Comparison of ENCODE assay signal across 28 cellular contexts in the genomic region with DNA sequence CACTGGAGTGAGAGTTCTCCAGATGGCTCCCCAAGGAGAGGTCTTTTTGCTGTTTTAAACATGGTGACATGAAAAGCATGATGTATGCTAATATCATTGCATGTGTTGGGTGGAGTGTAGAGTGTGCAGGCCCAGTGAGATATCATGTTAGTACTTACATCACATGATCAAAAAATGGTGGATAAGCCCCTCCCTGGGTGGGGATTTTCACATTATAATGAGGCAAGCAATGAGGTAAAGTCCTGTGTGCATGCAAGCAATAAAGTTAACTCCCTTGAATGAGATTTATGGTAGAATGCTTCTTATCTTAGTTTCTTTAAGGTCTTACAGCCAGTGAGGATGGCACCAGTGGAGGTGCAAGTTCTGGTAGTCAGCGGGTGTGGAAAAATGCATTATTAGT. TPM values are rescaled to one million over a fixed set of nuclear protein-coding genes. Genes with fewer than 3 reads are reported as not detected.
A peak's percentile ranks its signal among the peaks of the same experiment; 100 is the strongest.
DNase-seq lines count a peak whose midpoint lies in the region; ATAC-seq, FAIRE-seq and TF ChIP-seq lines count a peak whose summit lies in the region.
"Had no signal": no experiment of that assay in that cellular context is flagged by ENCODE, and none has a peak within 500 bp of the region (broad histone marks: within the 10 kb centered on the region; RNA-seq: fewer than 3 reads in every experiment).

No MANE protein-coding gene starts in this region.

- H3K79me2 ChIP-seq in K562 (ENCODE audit: control insufficient read depth, insufficient read depth, low read length) = no peaks in the 10 kb centered on the region

- H3K4me1 ChIP-seq in K562 (replicated peaks in 1 of 2; ENCODE audit: control insufficient read depth in 2 of 2, insufficient read depth in 2 of 2, low read length in 2 of 2) (no peaks in the 10 kb centered on the region), mucosa of descending colon (ENCODE audit: low read depth) (no peaks in the 10 kb centered on the region)
- H3K4me1 ChIP-seq: BE2C had no signal

- no peak for TF ChIP-seq RAD21 in K562 (CRISPR knock-in tag; conservative IDR thresholded peaks at IDR 0.05 in 1 of 2, IDR thresholded peaks at IDR 0.05 in 1 of 2)

- H3K9me1 ChIP-seq in K562 (ENCODE audit: control insufficient read depth, insufficient read depth, low read length) = no peaks in the 10 kb centered on the region

- CTCF ChIA-PET in K562 (lab: Yijun Ruan, JAX; ENCODE audit: low intra/inter-chr PET ratio) = no interaction called here

- peak overlapping the region; percentile 92 for H3K27ac ChIP-seq in 22Rv1
- H3K27ac ChIP-seq in K562 (ENCODE audit: extremely low read depth, low read depth, low read length) = no peak overlapping the region
- H3K27ac ChIP-seq: BLaER1 had no signal

- TF ChIP-seq CTCF in 22Rv1 (IDR thresholded peaks at IDR 0.05) (no peak), K562 (IDR thresholded peaks at IDR 0.05 in 2 of 3, conservative IDR thresholded peaks at IDR 0.05 in 1 of 3; ENCODE audit: insufficient read depth in 2 of 3, low read depth in 1 of 3, low read length in 3 of 3) (no peak), mucosa of descending colon (IDR thresholded peaks at IDR 0.05) (no peak), foreskin fibroblast (IDR thresholded peaks at IDR 0.05; ENCODE audit: low read depth, low read length) (no peak)

- TF ChIP-seq EP300 in K562 (IDR thresholded peaks at IDR 0.05; ENCODE audit: low read length) = no peak

- DNase-seq in K562 (ENCODE audit: extremely low read depth in 1 of 4, low spot score in 3 of 4) (no peak), mucosa of descending colon (peak in 1 of 3 donors; percentile 17), COLO668 (lab: John Stamatoyannopoulos, UW; ENCODE audit: unreplicated experiment) (no peak), T-helper 9 cell (no peak), foreskin fibroblast (no peak)
- DNase-seq: 8988T; ACHN; BE2C; C1 segment of cervical spinal cord; CD4-positive, alpha-beta T cell; CD8-positive, alpha-beta T cell; COR-L47; DMS 273 treated with DMSO at 0.1 percent for 48 hours; DMS153; DMS53; DMS79; DND-41; EL; GDM1 had no signal

- H3K4me3 ChIP-seq in K562 = no peak overlapping the region
- no peak overlapping the region for H3K4me3 ChIP-seq in mucosa of descending colon
- H3K4me3 ChIP-seq in foreskin fibroblast (ENCODE audit: low read depth in 1 of 2, low read length in 2 of 2) = no peak overlapping the region
- H3K4me3 ChIP-seq: BLaER1 had no signal

- no peak overlapping the region for H2AFZ ChIP-seq in K562 (ENCODE audit: low read depth, low read length)

- ATAC-seq in K562 (no peak), mucosa of descending colon (peak; percentile 53)
- ATAC-seq: CD8-positive, alpha-beta T cell had no signal

- POLR2A ChIA-PET in K562 (lab: Yijun Ruan, JAX) = no interaction called here

- FAIRE-seq in K562 (lab: Jason Lieb, UNC) = no peak
- FAIRE-seq: A204.1, GM12891, GM19239 had no signal

- H3K36me3 ChIP-seq in K562 (ENCODE audit: control insufficient read depth, insufficient read depth, low read length) (no peaks in the 10 kb centered on the region), mucosa of descending colon (ENCODE audit: low read depth) (no peaks in the 10 kb centered on the region)
- H3K36me3 ChIP-seq: BE2C had no signal

- H4K20me1 ChIP-seq in K562 (replicated peaks; ENCODE audit: control insufficient read depth, insufficient read depth, low read length) = no peaks in the 10 kb centered on the region
- H4K20me1 ChIP-seq: BLaER1 had no signal

- no peak overlapping the region for H3K9ac ChIP-seq in K562 (ENCODE audit: insufficient read depth in 1 of 2, low read depth in 2 of 2, low read length in 2 of 2)
- H3K9ac ChIP-seq: BLaER1 had no signal

- H3K9me3 ChIP-seq in K562 (replicated peaks; ENCODE audit: control insufficient read depth, insufficient read depth, low read depth, low read length) (no peaks in the 10 kb centered on the region), mucosa of descending colon (peaks cover 21% of the 10 kb centered on the region)
- H3K9me3 ChIP-seq: BE2C had no signal

- in situ Hi-C loops in K562 (cut with MboI) = no loop called here

- H3K4me2 ChIP-seq in K562 (ENCODE audit: insufficient read depth, low read length) = no peak overlapping the region
- H3K4me2 ChIP-seq: BLaER1 had no signal

- no peak for TF ChIP-seq POLR2A in K562 (conservative IDR thresholded peaks at IDR 0.05)

- intact Hi-C loops in K562 (cut with micrococcal nuclease) (no loop called here), mucosa of descending colon (cut with DNase I, micrococcal nuclease) (no loop called here)

- WGBS in K562 (ENCODE audit: insufficient coverage, low coverage, missing lambda C conversion rate) = 0% methylated on average over 1 of the region's 1 CpG

- H3K27me3 ChIP-seq in K562 (ENCODE audit: control insufficient read depth in 2 of 2, insufficient read depth in 2 of 2, low read length in 2 of 2) = no peaks in the 10 kb centered on the region
- H3K27me3 ChIP-seq: BE2C, BLaER1 had no signal

- no TSS peak for BruUV-seq in K562 (replicated peaks; lab: Mats Ljungman, UMichigan)

RNA-seq across cellular contexts. Expression of a gene that starts 8.5 kb away (rescaled TPM):
- not detected in 2 replicates for total RNA-seq in K562 (2011; cell fraction: chromatin; rRNA removed; ENCODE audit: low replicate concordance)
- not detected in 2 replicates for total RNA-seq in K562 (2011; cell fraction: nucleolus; rRNA removed)
- not detected in 2 replicates for total RNA-seq in K562 (2011; cell fraction: nucleoplasm; rRNA removed)
- not detected in 2 replicates for total RNA-seq in K562 (2014; rRNA removed)
- total RNA-seq in K562 (2014; rRNA removed; fragmentation: Illumina TruSeq; extraction: Trizol) = not detected in 2 replicates
- 0.26 and 0.33 TPM in 2 replicates for total RNA-seq in K562 (2015; rRNA removed; fragmentation: Illumina TruSeq; extraction: Trizol)
- total RNA-seq in K562 (2021) = 0.13 TPM in 1 of 2 replicates, not detected in the other
- polyA plus RNA-seq in K562 (2011; rRNA removed) = not detected in 2 replicates
- polyA plus RNA-seq in K562 (2011; cell fraction: cytosol; rRNA removed) = not detected in 2 replicates
- polyA plus RNA-seq in K562 (2011; cell fraction: nucleus; rRNA removed) = not detected in 2 replicates
- 0.03 and 0.07 TPM in 2 replicates for polyA plus RNA-seq in K562 (2012)
- 0.04 TPM in 1 of 2 replicates, not detected in the other for polyA plus RNA-seq in K562 (2014; fragmentation: Illumina TruSeq; extraction: Trizol)
- polyA plus RNA-seq in K562 (2014; fragmentation: Nextera tagmentation; extraction: Ambion mirVana) = under 1 TPM in 1 of 2 experiments, not detected in 1; 0.01 TPM
- polyA plus RNA-seq in K562 (2014; rRNA removed) = 0.07 TPM in 1 of 2 replicates, not detected in the other
- not detected in 2 replicates for polyA minus RNA-seq in K562 (2011; rRNA and poly(A)+ RNA removed)
- not detected in 2 replicates for polyA minus RNA-seq in K562 (2011; cell fraction: cytosol; rRNA and poly(A)+ RNA removed)
- polyA minus RNA-seq in K562 (2011; cell fraction: nucleus; rRNA and poly(A)+ RNA removed) = 0.13 TPM in 1 of 2 replicates, not detected in the other
- total RNA-seq in mucosa of descending colon = 1 to 10 TPM; 1.8 to 7.8 (median 2.5) TPM
- total RNA-seq: G401 had no signal

RNA-seq across cellular contexts. Expression of a gene that starts 27.1 kb away (rescaled TPM):
- 22.9 and 44.4 TPM in 2 replicates for total RNA-seq in K562 (2011; cell fraction: chromatin; rRNA removed; ENCODE audit: low replicate concordance)
- total RNA-seq in K562 (2011; cell fraction: nucleolus; rRNA removed) = 13.0 TPM in 2 replicates
- total RNA-seq in K562 (2011; cell fraction: nucleoplasm; rRNA removed) = 17.7 and 22.8 TPM in 2 replicates
- total RNA-seq in K562 (2014; rRNA removed) (18.0 and 20.1 TPM in 2 replicates), K562 (2014; rRNA removed; fragmentation: Illumina TruSeq; extraction: Trizol) (27.6 and 28.4 TPM in 2 replicates), K562 (2015; rRNA removed; fragmentation: Illumina TruSeq; extraction: Trizol) (29.9 and 30.6 TPM in 2 replicates), K562 (2021) (19.0 and 19.5 TPM in 2 replicates), mucosa of descending colon (10 to 100 TPM; 33.6 to 36.0 (median 35.6) TPM)
- polyA plus RNA-seq in K562 (2011; rRNA removed) (2.3 and 16.1 TPM in 2 replicates), K562 (2014; fragmentation: Illumina TruSeq; extraction: Trizol) (17.7 and 22.3 TPM in 2 replicates), K562 (2014; fragmentation: Nextera tagmentation; extraction: Ambion mirVana) (10 to 100 TPM; 14.8 to 16.5 TPM), K562 (2014; rRNA removed) (21.8 and 24.7 TPM in 2 replicates)
- 0.77 and 2.9 TPM in 2 replicates for polyA plus RNA-seq in K562 (2011; cell fraction: cytosol; rRNA removed)
- polyA plus RNA-seq in K562 (2011; cell fraction: nucleus; rRNA removed) = 4.1 and 23.4 TPM in 2 replicates
- polyA plus RNA-seq in K562 (2012) = 18.2 and 30.5 TPM in 2 replicates
- 2.0 and 18.9 TPM in 2 replicates for polyA minus RNA-seq in K562 (2011; rRNA and poly(A)+ RNA removed)
- 0.55 and 6.7 TPM in 2 replicates for polyA minus RNA-seq in K562 (2011; cell fraction: cytosol; rRNA and poly(A)+ RNA removed)
- 3.9 and 12.9 TPM in 2 replicates for polyA minus RNA-seq in K562 (2011; cell fraction: nucleus; rRNA and poly(A)+ RNA removed)

RNA-seq across cellular contexts. Expression of a gene that starts 29.4 kb away (rescaled TPM):
- total RNA-seq in K562 (2011; cell fraction: chromatin; rRNA removed; ENCODE audit: low replicate concordance) = not detected in 2 replicates
- not detected in 2 replicates for total RNA-seq in K562 (2011; cell fraction: nucleolus; rRNA removed)
- not detected in 2 replicates for total RNA-seq in K562 (2011; cell fraction: nucleoplasm; rRNA removed)
- total RNA-seq in K562 (2014; rRNA removed) = not detected in 2 replicates
- not detected in 2 replicates for total RNA-seq in K562 (2014; rRNA removed; fragmentation: Illumina TruSeq; extraction: Trizol)
- not detected in 2 replicates for total RNA-seq in K562 (2015; rRNA removed; fragmentation: Illumina TruSeq; extraction: Trizol)
- not detected in 2 replicates for total RNA-seq in K562 (2021)
- not detected in 2 replicates for polyA plus RNA-seq in K562 (2011; rRNA removed)
- polyA plus RNA-seq in K562 (2011; cell fraction: cytosol; rRNA removed) = not detected in 2 replicates
- polyA plus RNA-seq in K562 (2011; cell fraction: nucleus; rRNA removed) = not detected in 2 replicates
- not detected in 2 replicates for polyA plus RNA-seq in K562 (2012)
- polyA plus RNA-seq in K562 (2014; fragmentation: Illumina TruSeq; extraction: Trizol) = not detected in 2 replicates
- polyA plus RNA-seq in K562 (2014; fragmentation: Nextera tagmentation; extraction: Ambion mirVana) = not detected
- not detected in 2 replicates for polyA plus RNA-seq in K562 (2014; rRNA removed)
- polyA minus RNA-seq in K562 (2011; rRNA and poly(A)+ RNA removed) = not detected in 2 replicates
- polyA minus RNA-seq in K562 (2011; cell fraction: cytosol; rRNA and poly(A)+ RNA removed) = not detected in 2 replicates
- not detected in 2 replicates for polyA minus RNA-seq in K562 (2011; cell fraction: nucleus; rRNA and poly(A)+ RNA removed)
- not detected for total RNA-seq in mucosa of descending colon
- total RNA-seq: A673; CD4-positive, alpha-beta T cell; CD8-positive, alpha-beta T cell; Daoy; G401 had no signal
- polyA plus RNA-seq: AG04450 had no signal

RNA-seq across cellular contexts. Expression of a gene that starts 56.4 kb away (rescaled TPM):
- total RNA-seq in K562 (2011; cell fraction: chromatin; rRNA removed; ENCODE audit: low replicate concordance) = not detected in 2 replicates
- not detected in 2 replicates for total RNA-seq in K562 (2011; cell fraction: nucleolus; rRNA removed)
- total RNA-seq in K562 (2011; cell fraction: nucleoplasm; rRNA removed) = 0.15 TPM in 1 of 2 replicates, not detected in the other
- total RNA-seq in K562 (2014; rRNA removed) = 0.20 TPM in 1 of 2 replicates, not detected in the other
- total RNA-seq in K562 (2014; rRNA removed; fragmentation: Illumina TruSeq; extraction: Trizol) = 0.03 TPM in 1 of 2 replicates, not detected in the other
- total RNA-seq in K562 (2015; rRNA removed; fragmentation: Illumina TruSeq; extraction: Trizol) = 0.04 and 0.15 TPM in 2 replicates
- 0.11 and 0.47 TPM in 2 replicates for total RNA-seq in K562 (2021)
- 0.07 TPM in 1 of 2 replicates, not detected in the other for polyA plus RNA-seq in K562 (2011; rRNA removed)
- 0.01 TPM in 2 replicates for polyA plus RNA-seq in K562 (2011; cell fraction: cytosol; rRNA removed)
- polyA plus RNA-seq in K562 (2011; cell fraction: nucleus; rRNA removed) = 0.04 and 0.08 TPM in 2 replicates
- 0.04 and 0.05 TPM in 2 replicates for polyA plus RNA-seq in K562 (2012)
- 0.06 TPM in 2 replicates for polyA plus RNA-seq in K562 (2014; fragmentation: Illumina TruSeq; extraction: Trizol)
- under 1 TPM in 1 of 2 experiments, not detected in 1; 0.03 TPM for polyA plus RNA-seq in K562 (2014; fragmentation: Nextera tagmentation; extraction: Ambion mirVana)
- 0.04 TPM in 1 of 2 replicates, not detected in the other for polyA plus RNA-seq in K562 (2014; rRNA removed)
- polyA minus RNA-seq in K562 (2011; rRNA and poly(A)+ RNA removed) = 0.04 TPM in 1 of 2 replicates, not detected in the other
- not detected in 2 replicates for polyA minus RNA-seq in K562 (2011; cell fraction: cytosol; rRNA and poly(A)+ RNA removed)
- polyA minus RNA-seq in K562 (2011; cell fraction: nucleus; rRNA and poly(A)+ RNA removed) = 0.40 TPM in 1 of 2 replicates, not detected in the other
- 10 to 100 TPM; 37.4 to 95.7 (median 53.8) TPM for total RNA-seq in mucosa of descending colon
- total RNA-seq: Daoy had no signal
